In genomic region chr4:115113382-115114106, GRCh38 we compare ENCODE assay signal across 8 cellular contexts. TPM values are rescaled to one million over a fixed set of nuclear protein-coding genes. Genes with fewer than 3 reads are reported as not detected.
DNase-seq lines count a peak whose midpoint lies in the region; ATAC-seq lines count a peak whose summit lies in the region.
"Had no signal": no experiment of that assay in that cellular context is flagged by ENCODE, and none has a peak within 500 bp of the region (broad histone marks: within the 10 kb centered on the region; RNA-seq: fewer than 3 reads in every experiment).

NDST4 (minus strand) TSS chr4:115113620; CDS start chr4:115077036, 36,584 bp downstream.

- H3K9me3 Mint-ChIP-seq in stimulated activated effector memory CD8-positive, alpha-beta T cell treated with anti-CD3 and anti-CD28 coated beads, Interleukin-12 subunit alpha, Interleukin-12 subunit beta, amount 100 ng/mL, for 72 hours = no peaks in the 10 kb centered on the region
- H3K9me3 Mint-ChIP-seq: dendritic cell treated with granulocyte-macrophage colony-stimulating factor and Interleukin-4, amounts not matched to agents 40 ng/mL and 50 ng/mL, for 4 days had no signal

- no peak within 1 kb of the TSS for H3K4me3 Mint-ChIP-seq in stimulated activated effector memory CD8-positive, alpha-beta T cell treated with anti-CD3 and anti-CD28 coated beads, Interleukin-12 subunit alpha, Interleukin-12 subunit beta, amount 100 ng/mL, for 72 hours
- H3K4me3 Mint-ChIP-seq: dendritic cell treated with granulocyte-macrophage colony-stimulating factor and Interleukin-4, amounts not matched to agents 40 ng/mL and 50 ng/mL, for 4 days had no signal

- no peak for ATAC-seq in stimulated activated effector memory CD8-positive, alpha-beta T cell treated with anti-CD3 and anti-CD28 coated beads, Interleukin-12 subunit alpha, Interleukin-12 subunit beta, amount 100 ng/mL, for 72 hours
- ATAC-seq in HG03432 (IDR thresholded peaks at IDR 0.05; ENCODE audit: unreplicated experiment) (no peak), HG03139 (IDR thresholded peaks at IDR 0.05; ENCODE audit: unreplicated experiment) (no peak)

- no peak within 1 kb of the TSS for H3K27ac Mint-ChIP-seq in stimulated activated effector memory CD8-positive, alpha-beta T cell treated with anti-CD3 and anti-CD28 coated beads, Interleukin-12 subunit alpha, Interleukin-12 subunit beta, amount 100 ng/mL, for 72 hours
- H3K27ac Mint-ChIP-seq: dendritic cell treated with granulocyte-macrophage colony-stimulating factor and Interleukin-4, amounts not matched to agents 40 ng/mL and 50 ng/mL, for 4 days had no signal

- H3K4me1 Mint-ChIP-seq in stimulated activated effector memory CD8-positive, alpha-beta T cell treated with anti-CD3 and anti-CD28 coated beads, Interleukin-12 subunit alpha, Interleukin-12 subunit beta, amount 100 ng/mL, for 72 hours = no peaks in the 10 kb centered on the region

- H3K36me3 Mint-ChIP-seq in stimulated activated effector memory CD8-positive, alpha-beta T cell treated with anti-CD3 and anti-CD28 coated beads, Interleukin-12 subunit alpha, Interleukin-12 subunit beta, amount 100 ng/mL, for 72 hours = no peaks in the 10 kb centered on the region

- peak; percentile 85 for DNase-seq in LHCN-M2 (ENCODE audit: low read depth)
- DNase-seq in SHP77 (lab: John Stamatoyannopoulos, UW) = peak; percentile 93 to 95
- DNase-seq in glomerular visceral epithelial cell (ENCODE audit: extremely low spot score) = peak; percentile 71
- DNase-seq in superior temporal gyrus (ENCODE audit: extremely low spot score) = peak; percentile 48
- no peak for DNase-seq in stimulated activated effector memory CD8-positive, alpha-beta T cell treated with anti-CD3 and anti-CD28 coated beads, Interleukin-12 subunit alpha, Interleukin-12 subunit beta, amount 100 ng/mL, for 72 hours (ENCODE audit: low spot score in 2 of 2)

RNA-seq across cellular contexts. Expression of gene NDST4, which starts in this region (rescaled TPM):
- not detected in 2 replicates for total RNA-seq in LHCN-M2 (2014; rRNA removed)
- polyA plus RNA-seq in LHCN-M2 (2012) = not detected

Comparison
In these comparisons a context has a peak if more than half of its experiments do, and no peak if none do; other contexts are left out.
1. Peak in DNase-seq in LHCN-M2; RNA of the gene not detected or under 1 TPM.
2. DNase-seq: peak in SHP77 (2 of 2), glomerular visceral epithelial cell (single experiment) and superior temporal gyrus (single experiment); none in stimulated activated effector memory CD8-positive, alpha-beta T cell treated with anti-CD3 and anti-CD28 coated beads, Interleukin-12 subunit alpha, Interleukin-12 subunit beta, amount 100 ng/mL, for 72 hours (0 of 2).